In genomic region chr3:43774799-43775198, GRCh38 we compare ENCODE assay signal across 25 cellular contexts.
"Had no signal": no experiment of that assay in that cellular context is flagged by ENCODE, and none has a peak within 500 bp of the region (broad histone marks: within the 10 kb centered on the region; RNA-seq: fewer than 3 reads in every experiment).

No MANE protein-coding gene starts in this region.

- H3K9me3 ChIP-seq: adrenal gland, ascending aorta, breast epithelium, heart left ventricle had no signal

- H3K27me3 ChIP-seq: adrenal gland, ascending aorta, breast epithelium, cardiac muscle cell, heart left ventricle had no signal

- ATAC-seq: activated CD8-positive, alpha-beta T cell treated with anti-CD3 and anti-CD28 coated beads for 36 hours; activated naive CD8-positive, alpha-beta T cell treated with anti-CD3 and anti-CD28 coated beads, Interleukin-2, amount 50 U/mL, for 24 hours; activated T-cell treated with anti-CD3 and anti-CD28 coated beads, Interleukin-2, amount 50 U/mL, for 4 hours; esophagus mucosa; heart left ventricle had no signal

- DNase-seq: activated CD4-positive, alpha-beta T cell treated with anti-CD3 and anti-CD28 coated beads for 1 hour; activated CD4-positive, alpha-beta T cell treated with anti-CD3 and anti-CD28 coated beads for 4 hours; activated CD4-positive, alpha-beta T cell treated with anti-CD3 and anti-CD28 coated beads, Interleukin-2, amount 10 ng/mL, durations not matched to agents 7 days and 5 days; activated CD4-positive, alpha-beta T cell treated with anti-CD3 and anti-CD28 coated beads, Interleukin-2, amount 50 U/mL, for 48 hours; activated CD4-positive, CD25-positive, alpha-beta regulatory T cell; activated CD8-positive, alpha-beta memory T cell treated with anti-CD3 and anti-CD28 coated beads for 24 hours; activated CD8-positive, alpha-beta T cell treated with anti-CD3 and anti-CD28 coated beads for 36 hours; activated effector memory CD4-positive, alpha-beta T cell treated with anti-CD3 and anti-CD28 coated beads, Interleukin-2, amount 50 U/mL, for 16 hours; activated naive CD4-positive, alpha-beta T cell treated with anti-CD3 and anti-CD28 coated beads for 36 hours; activated naive CD8-positive, alpha-beta T cell treated with anti-CD3 and anti-CD28 coated beads for 36 hours; activated naive CD8-positive, alpha-beta T cell treated with anti-CD3 and anti-CD28 coated beads, Interleukin-2, amount 50 U/mL, for 24 hours; activated T-cell treated with anti-CD3 and anti-CD28 coated beads, Interleukin-2, amount 50 U/mL, for 4 hours; adrenal gland; central memory CD4-positive, alpha-beta T cell; cortex of kidney; dermis blood vessel endothelial cell; effector CD4-positive, alpha-beta T cell; foreskin fibroblast; glutamatergic neuron; heart left ventricle; T-helper 2 cell had no signal

- H3K27ac ChIP-seq: adrenal gland, ascending aorta, breast epithelium, cardiac muscle cell, heart left ventricle had no signal

- H3K36me3 ChIP-seq: adrenal gland, ascending aorta, breast epithelium, cardiac muscle cell, heart left ventricle had no signal

- H3K4me3 ChIP-seq: adrenal gland, ascending aorta, breast epithelium, cardiac muscle cell, heart left ventricle had no signal
